Comparison of ENCODE assay signal across 19 cellular contexts in genomic region chr2:3534251-3534814, GRCh38. TPM values are rescaled to one million over a fixed set of nuclear protein-coding genes. Genes with fewer than 3 reads are reported as not detected.
DNase-seq lines count a peak whose midpoint lies in the region; ATAC-seq and TF ChIP-seq lines count a peak whose summit lies in the region.
"Had no signal": no experiment of that assay in that cellular context is flagged by ENCODE, and none has a peak within 500 bp of the region (broad histone marks: within the 10 kb centered on the region; RNA-seq: fewer than 3 reads in every experiment).

No MANE protein-coding gene starts in this region.

- H3K4me1 ChIP-seq in right atrium auricular region = peaks cover 0 to 32% of the 10 kb centered on the region in 2 donors
- H3K4me1 ChIP-seq in vagina = peaks cover 24% of the 10 kb centered on the region

- peak overlapping the region; percentile 6 for H3K4me3 Mint-ChIP-seq in osteocyte (ENCODE audit: unreplicated experiment)

- H3K4me3 ChIP-seq in right atrium auricular region (no peak overlapping the region), coronary artery (no peak overlapping the region), vagina (no peak overlapping the region)
- H3K4me3 ChIP-seq: A549, SJSA1 had no signal

- peaks cover 5% of the 10 kb centered on the region for H3K36me3 Mint-ChIP-seq in osteocyte (ENCODE audit: unreplicated experiment)

- peak overlapping the region; percentile 85 to 93 for H3K27ac ChIP-seq in right atrium auricular region
- no peak overlapping the region for H3K27ac ChIP-seq in coronary artery
- H3K27ac ChIP-seq in vagina = peak overlapping the region; percentile 98
- H3K27ac ChIP-seq: KMS-11, SJSA1 had no signal

- peaks cover 23% of the 10 kb centered on the region for H3K4me1 Mint-ChIP-seq in osteocyte (ENCODE audit: unreplicated experiment)

- no peaks in the 10 kb centered on the region for H3K9me3 Mint-ChIP-seq in osteocyte (ENCODE audit: unreplicated experiment)
- H3K9me3 Mint-ChIP-seq: CD4-positive, alpha-beta T cell had no signal

- H3K27ac Mint-ChIP-seq in osteocyte (ENCODE audit: unreplicated experiment) = peak overlapping the region; percentile 99
- H3K27ac Mint-ChIP-seq: CD4-positive, alpha-beta T cell had no signal

- no peaks in the 10 kb centered on the region for H3K9me3 ChIP-seq in right atrium auricular region
- no peaks in the 10 kb centered on the region for H3K9me3 ChIP-seq in vagina
- H3K9me3 ChIP-seq: A549, SJSA1 had no signal

- H3K27me3 Mint-ChIP-seq in osteocyte (ENCODE audit: unreplicated experiment) = no peaks in the 10 kb centered on the region
- H3K27me3 Mint-ChIP-seq: CD4-positive, alpha-beta T cell had no signal

- DNase-seq in right atrium auricular region (ENCODE audit: low spot score) (no peak), left cardiac atrium (no peak), coronary artery (ENCODE audit: low spot score) (peak; percentile 54), osteocyte (ENCODE audit: extremely low spot score, unreplicated experiment) (no peak), vagina (ENCODE audit: extremely low spot score in 2 of 2) (no peak)
- DNase-seq: CD4-positive, alpha-beta T cell; DMS153; GDM1; NCI-H1417 treated with DMSO at 0.1 percent for 48 hours; NCI-H187 treated with DMSO at 0.1 percent for 48 hours; NCI-H345; NCI-H524 treated with DMSO at 0.1 percent for 48 hours; PC-3 had no signal

- H3K27me3 ChIP-seq in right atrium auricular region (no peaks in the 10 kb centered on the region), vagina (no peaks in the 10 kb centered on the region)
- H3K27me3 ChIP-seq: SJSA1 had no signal

- no peaks in the 10 kb centered on the region for H3K36me3 ChIP-seq in right atrium auricular region
- no peaks in the 10 kb centered on the region for H3K36me3 ChIP-seq in vagina

- ATAC-seq in left cardiac atrium = no peak
- no peak for ATAC-seq in GM19023 (IDR thresholded peaks at IDR 0.05; ENCODE audit: unreplicated experiment)
- ATAC-seq in HG02981 (IDR thresholded peaks at IDR 0.05; ENCODE audit: unreplicated experiment) = no peak
- ATAC-seq: A549, HCT116, PC-3 had no signal

- no peak for TF ChIP-seq POLR2A in vagina (IDR thresholded peaks at IDR 0.05)

- intact Hi-C loops in left cardiac atrium (cut with DNase I) (no loop called here), vagina (cut with DNase I) (no loop called here)

- TF ChIP-seq CTCF in right atrium auricular region (IDR thresholded peaks at IDR 0.05) (no peak), coronary artery (IDR thresholded peaks at IDR 0.05) (no peak), osteocyte (IDR thresholded peaks at IDR 0.05) (no peak), vagina (IDR thresholded peaks at IDR 0.05) (no peak)

RNA-seq across cellular contexts. Expression of gene ADI1, which starts 15.0 kb away (rescaled TPM):
- 100 to 1,000 TPM; 130 to 184 TPM for total RNA-seq in right atrium auricular region
- total RNA-seq in left cardiac atrium = 100 to 1,000 TPM; 102 to 128 TPM
- total RNA-seq in osteocyte = 48.5 and 54.0 TPM in 2 replicates
- total RNA-seq in vagina = 26.3 TPM

RNA-seq across cellular contexts. Expression of gene RNASEH1, which starts 23.8 kb away (rescaled TPM):
- total RNA-seq in right atrium auricular region = 10 to 100 TPM; 16.9 to 18.6 TPM
- 10 to 100 TPM; 17.3 to 22.2 TPM for total RNA-seq in left cardiac atrium
- total RNA-seq in osteocyte = 24.6 and 25.5 TPM in 2 replicates
- 17.2 TPM for total RNA-seq in vagina

RNA-seq across cellular contexts. Expression of gene RPS7, which starts 40.7 kb away (rescaled TPM):
- total RNA-seq in right atrium auricular region (1,000 to 10,000 TPM; 1,479 to 1,487 TPM), left cardiac atrium (100 to 1,000 TPM; 765 to 811 TPM), osteocyte (1,082 and 1,101 TPM in 2 replicates), vagina (2,989 TPM)

Comparison
In these comparisons a context has a peak if more than half of its experiments do, and no peak if none do; other contexts are left out.
1. H3K27ac ChIP-seq: peak in right atrium auricular region (2 of 2) and vagina (single experiment); none in coronary artery (0 of 2).